Comparison of ENCODE assay signal across 22 cellular contexts in the genomic region with DNA sequence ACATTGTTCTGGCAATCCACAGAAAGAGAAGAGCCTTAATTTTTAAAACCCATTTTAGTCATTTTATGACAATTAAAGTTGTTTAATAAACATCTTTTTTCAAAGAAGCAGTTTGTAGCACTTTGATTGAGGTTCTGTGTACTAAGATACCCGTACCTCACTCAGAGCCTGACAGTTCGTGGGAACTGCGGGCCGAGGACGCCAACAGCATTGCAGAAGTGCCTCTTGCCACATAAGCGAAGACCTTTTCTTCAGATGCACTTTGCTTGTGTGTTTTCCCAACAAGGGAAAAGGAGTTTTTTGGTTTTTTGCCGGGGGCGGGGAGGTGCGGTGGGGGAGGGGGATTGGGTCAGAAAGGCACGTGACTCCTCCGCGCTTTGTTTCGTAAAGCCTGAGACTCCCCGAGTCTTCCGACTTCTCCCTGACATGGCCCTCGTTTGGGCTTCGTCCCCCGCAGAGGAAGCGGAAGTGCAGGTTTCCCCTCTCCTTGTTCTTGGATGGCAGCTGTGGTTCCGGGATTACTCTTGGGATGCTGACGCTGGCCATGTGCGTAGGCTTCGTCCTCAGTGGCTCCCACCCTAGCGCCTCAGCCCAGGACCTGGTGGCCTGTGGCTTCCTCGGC.
DNase-seq lines count a peak whose midpoint lies in the region; ATAC-seq and TF ChIP-seq lines count a peak whose summit lies in the region.
"Had no signal": no experiment of that assay in that cellular context is flagged by ENCODE, and none has a peak within 500 bp of the region (broad histone marks: within the 10 kb centered on the region; RNA-seq: fewer than 3 reads in every experiment).

No MANE protein-coding gene starts in this region.

- no peak overlapping the region for H4K8ac ChIP-seq in mesendoderm (ENCODE audit: low read depth, low read length)

- POLR2A ChIA-PET in WTC11 (lab: Charles Lee): no interaction called here

- H3K36me3 Mint-ChIP-seq in WTC11 (peaks cover 8% of the 10 kb centered on the region; the same call in 1 of the 2 replicates), progenitor cell of endocrine pancreas (ENCODE audit: insufficient read depth) (peaks cover 5% of the 10 kb centered on the region)

- H3K27ac Mint-ChIP-seq in WTC11 (peak overlapping the region; percentile 72), progenitor cell of endocrine pancreas (no peak overlapping the region)
- H3K27ac Mint-ChIP-seq: IgD-negative memory B cell had no signal

- peak overlapping the region; percentile 12 for H3K56ac ChIP-seq in mesendoderm (ENCODE audit: low read length)

- H3K27me3 ChIP-seq in H7 (ENCODE audit: control insufficient read depth, insufficient read depth, low read length) (no peaks in the 10 kb centered on the region), mesendoderm (ENCODE audit: insufficient read depth, low read length, poor library complexity) (no peaks in the 10 kb centered on the region), subcutaneous abdominal adipose tissue (ENCODE audit: control insufficient read depth in 5 of 5, insufficient read depth in 4 of 5, low read length in 5 of 5) (no peaks in the 10 kb centered on the region)
- H3K27me3 ChIP-seq: BE2C, SJSA1 had no signal

- H3K4me2 ChIP-seq in mesendoderm (ENCODE audit: low read length): no peak overlapping the region

- TF ChIP-seq CTCF in WTC11 (IDR thresholded peaks at IDR 0.05): no peak
- no peak for TF ChIP-seq CTCF in progenitor cell of endocrine pancreas (IDR thresholded peaks at IDR 0.05; ENCODE audit: unreplicated experiment)

- H3K9me3 Mint-ChIP-seq in WTC11 (no peaks in the 10 kb centered on the region), progenitor cell of endocrine pancreas (ENCODE audit: low read depth) (no peaks in the 10 kb centered on the region)
- H3K9me3 Mint-ChIP-seq: CD4-positive, alpha-beta memory T cell; IgD-negative memory B cell had no signal

- no peaks in the 10 kb centered on the region for H3K27me3 Mint-ChIP-seq in WTC11 (ENCODE audit: low read depth)
- no peaks in the 10 kb centered on the region for H3K27me3 Mint-ChIP-seq in progenitor cell of endocrine pancreas
- H3K27me3 Mint-ChIP-seq: CD4-positive, alpha-beta memory T cell; IgD-negative memory B cell had no signal

- H3K9ac ChIP-seq in mesendoderm (ENCODE audit: low read length) (no peak overlapping the region), subcutaneous abdominal adipose tissue (ENCODE audit: low read length in 5 of 5) (no peak overlapping the region)

- peaks cover 18% of the 10 kb centered on the region for H3K79me1 ChIP-seq in mesendoderm (ENCODE audit: low read length)

- H3K4me1 ChIP-seq in mesendoderm (ENCODE audit: control insufficient read depth, low read depth, low read length): no peaks in the 10 kb centered on the region
- H3K4me1 ChIP-seq in subcutaneous abdominal adipose tissue (ENCODE audit: control insufficient read depth in 5 of 5, insufficient read depth in 5 of 5, low read length in 5 of 5): peaks cover 3 to 42% (median 33%) of the 10 kb centered on the region in 5 donors
- H3K4me1 ChIP-seq: SJSA1 had no signal

- H3K4me3 ChIP-seq in H7 (ENCODE audit: insufficient read depth, low read depth, low read length) (no peak overlapping the region), mesendoderm (ENCODE audit: low read length) (no peak overlapping the region), subcutaneous abdominal adipose tissue (ENCODE audit: low read depth in 1 of 5, low read length in 5 of 5) (no peak overlapping the region)
- H3K4me3 ChIP-seq: SJSA1 had no signal

- CTCF ChIA-PET in WTC11 (lab: Charles Lee): interaction anchor here (0.6 kb wide), 1 partner anchor 376 kb away, joined by 3 read pairs; no protein-coding TSS in a partner anchor

- no peak overlapping the region for H2BK5ac ChIP-seq in mesendoderm (ENCODE audit: low read length)

- H3K18ac ChIP-seq in mesendoderm (ENCODE audit: low read length): no peak overlapping the region

- no peak overlapping the region for H3K4me3 Mint-ChIP-seq in WTC11
- H3K4me3 Mint-ChIP-seq in progenitor cell of endocrine pancreas (ENCODE audit: low read depth): no peak overlapping the region
- H3K4me3 Mint-ChIP-seq: CD4-positive, alpha-beta memory T cell; IgD-negative memory B cell had no signal

- H3K79me2 ChIP-seq in mesendoderm (ENCODE audit: control insufficient read depth, insufficient read depth, low read length): no peaks in the 10 kb centered on the region

- no peaks in the 10 kb centered on the region for H3K9me3 ChIP-seq in subcutaneous abdominal adipose tissue (ENCODE audit: control insufficient read depth in 5 of 5, low read length in 5 of 5)
- H3K9me3 ChIP-seq: BE2C, SJSA1 had no signal

- H3K23ac ChIP-seq in mesendoderm (ENCODE audit: low read length): no peak overlapping the region

- DNase-seq in H7: peak; percentile 71
- DNase-seq in WTC11 (ENCODE audit: low spot score): no peak
- no peak for DNase-seq in mesendoderm
- no peak for DNase-seq in retina
- no peak for DNase-seq in NCI-H82 (lab: John Stamatoyannopoulos, UW)
- DNase-seq in progenitor cell of endocrine pancreas (ENCODE audit: low spot score, unreplicated experiment): no peak
- DNase-seq: BE2C; Calu3; CD4-positive, alpha-beta memory T cell; DMS53; EL; GOT3; Karpas-422; NCI-H1048; NCI-H1436; NCI-H1930; NCI-H345; NCI-H524 treated with DMSO at 0.1 percent for 48 hours had no signal

- no peak overlapping the region for H3K4ac ChIP-seq in mesendoderm (ENCODE audit: low read depth, low read length)

- no peak overlapping the region for H2BK120ac ChIP-seq in mesendoderm (ENCODE audit: low read depth, low read length)

- H3K36me3 ChIP-seq in H7 (replicated peaks; ENCODE audit: control insufficient read depth, insufficient read depth, low read length) (peaks cover 11% of the 10 kb centered on the region), mesendoderm (ENCODE audit: control insufficient read depth, insufficient read depth, low read length) (no peaks in the 10 kb centered on the region), subcutaneous abdominal adipose tissue (ENCODE audit: control insufficient read depth in 5 of 5, insufficient read depth in 5 of 5, low read length in 5 of 5) (peaks cover 0 to 58% (median 37%) of the 10 kb centered on the region in 5 donors)

- WGBS in mesendoderm (ENCODE audit: extremely low coverage, insufficient coverage, low lambda C conversion rate): no CpG with 5 or more reads among the region's 25 CpGs

- H4K5ac ChIP-seq in mesendoderm (ENCODE audit: low read length): no peak overlapping the region

- H3K4me1 Mint-ChIP-seq in WTC11 (peaks cover 24% of the 10 kb centered on the region), progenitor cell of endocrine pancreas (ENCODE audit: low read depth) (peaks cover 2% of the 10 kb centered on the region)
- H3K4me1 Mint-ChIP-seq: IgD-negative memory B cell had no signal

- no peak overlapping the region for H2BK15ac ChIP-seq in mesendoderm (replicated peaks; ENCODE audit: low read depth)

- peak; percentile 19 for ATAC-seq in WTC11
- no peak for ATAC-seq in HG02938 (IDR thresholded peaks at IDR 0.05; ENCODE audit: unreplicated experiment)

- H3K27ac ChIP-seq in mesendoderm (ENCODE audit: low read depth, low read length) (no peak overlapping the region), subcutaneous abdominal adipose tissue (ENCODE audit: low read depth, low read length) (peak overlapping the region; percentile 77)
- H3K27ac ChIP-seq: SJSA1 had no signal

- no peak overlapping the region for H2AK5ac ChIP-seq in mesendoderm (ENCODE audit: low read length)

TF ChIP-seq in WTC11, 78 proteins besides CTCF, POLR2A, EP300 and RAD21:
- TF ChIP-seq, protein P1, sequence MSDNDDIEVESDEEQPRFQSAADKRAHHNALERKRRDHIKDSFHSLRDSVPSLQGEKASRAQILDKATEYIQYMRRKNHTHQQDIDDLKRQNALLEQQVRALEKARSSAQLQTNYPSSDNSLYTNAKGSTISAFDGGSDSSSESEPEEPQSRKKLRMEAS (CRISPR knock-in tag; IDR thresholded peaks at IDR 0.05): no peak
- TF ChIP-seq, protein P2, sequence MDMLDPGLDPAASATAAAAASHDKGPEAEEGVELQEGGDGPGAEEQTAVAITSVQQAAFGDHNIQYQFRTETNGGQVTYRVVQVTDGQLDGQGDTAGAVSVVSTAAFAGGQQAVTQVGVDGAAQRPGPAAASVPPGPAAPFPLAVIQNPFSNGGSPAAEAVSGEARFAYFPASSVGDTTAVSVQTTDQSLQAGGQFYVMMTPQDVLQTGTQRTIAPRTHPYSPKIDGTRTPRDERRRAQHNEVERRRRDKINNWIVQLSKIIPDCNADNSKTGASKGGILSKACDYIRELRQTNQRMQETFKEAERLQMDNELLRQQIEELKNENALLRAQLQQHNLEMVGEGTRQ (CRISPR knock-in tag; IDR thresholded peaks at IDR 0.05): peak; percentile 35; the same call in 1 of the 2 replicates
